11 cellular contexts compared by ENCODE assay signal in genomic region chr19:38697641-38698071, GRCh38. TPM values are rescaled to one million over a fixed set of nuclear protein-coding genes. Genes with fewer than 3 reads are reported as not detected.
A peak's percentile ranks its signal among the peaks of the same experiment; 100 is the strongest.
DNase-seq lines count a peak whose midpoint lies in the region; ATAC-seq and TF ChIP-seq lines count a peak whose summit lies in the region.
"Had no signal": no experiment of that assay in that cellular context is flagged by ENCODE, and none has a peak within 500 bp of the region (broad histone marks: within the 10 kb centered on the region; RNA-seq: fewer than 3 reads in every experiment).

No MANE protein-coding gene starts in this region.

- peak overlapping the region; percentile 97 for H3K27ac ChIP-seq in coronary artery
- H3K27ac ChIP-seq in mucosa of rectum (ENCODE audit: low read depth in 2 of 2, low read length in 2 of 2), result peak overlapping the region; percentile 16 to 41
- H3K27ac ChIP-seq in thoracic aorta, result peak overlapping the region; percentile 97 to 100

- H3K36me3 ChIP-seq in Loucy (ENCODE audit: insufficient read depth, low read length), result peaks cover 40% of the 10 kb centered on the region; the same call in 1 of the 2 replicates
- H3K36me3 ChIP-seq in mucosa of rectum (ENCODE audit: control insufficient read depth in 2 of 2, insufficient read depth in 2 of 2, low read length in 2 of 2), result peaks cover 38 to 52% of the 10 kb centered on the region in 2 donors
- peaks cover 21% of the 10 kb centered on the region for H3K36me3 ChIP-seq in thoracic aorta

- peaks cover 58% of the 10 kb centered on the region for H3K4me1 ChIP-seq in Loucy (ENCODE audit: insufficient read depth, low read length, poor library complexity, severe bottlenecking)
- H3K4me1 ChIP-seq in mucosa of rectum (ENCODE audit: control insufficient read depth in 2 of 2, insufficient read depth in 2 of 2, low read length in 2 of 2), result peaks cover 60 to 71% of the 10 kb centered on the region in 2 donors
- H3K4me1 ChIP-seq in thoracic aorta (ENCODE audit: control insufficient read depth in 1 of 2, low read depth in 2 of 2), result peaks cover 79 to 100% of the 10 kb centered on the region in 2 donors

- H3K27me3 ChIP-seq in Loucy (ENCODE audit: insufficient read depth, low read length, poor library complexity, severe bottlenecking), result no peaks in the 10 kb centered on the region
- H3K27me3 ChIP-seq in mucosa of rectum (ENCODE audit: control insufficient read depth in 2 of 2, insufficient read depth in 2 of 2, low read length in 2 of 2), result no peaks in the 10 kb centered on the region
- H3K27me3 ChIP-seq in thoracic aorta (replicated peaks; ENCODE audit: insufficient read depth), result no peaks in the 10 kb centered on the region

- H3K9ac ChIP-seq in Loucy (ENCODE audit: low read depth, low read length, poor library complexity, severe bottlenecking), result peak overlapping the region; percentile 42
- no peak overlapping the region for H3K9ac ChIP-seq in mucosa of rectum (ENCODE audit: low read depth in 1 of 2, low read length in 2 of 2)

- no peak overlapping the region for H2AFZ ChIP-seq in Loucy (ENCODE audit: low read length)

- TF ChIP-seq CTCF in Loucy (conservative IDR thresholded peaks at IDR 0.05; ENCODE audit: low read length), result no peak
- TF ChIP-seq CTCF in coronary artery (IDR thresholded peaks at IDR 0.05), result no peak
- no peak for TF ChIP-seq CTCF in thoracic aorta (IDR thresholded peaks at IDR 0.05)

- no peak overlapping the region for H3K4me3 ChIP-seq in Loucy (ENCODE audit: low read length, poor library complexity, severe bottlenecking)
- H3K4me3 ChIP-seq in coronary artery, result no peak overlapping the region
- no peak overlapping the region for H3K4me3 ChIP-seq in mucosa of rectum (ENCODE audit: low read length in 2 of 2)
- no peak overlapping the region for H3K4me3 ChIP-seq in thoracic aorta
- H3K4me3 ChIP-seq: lung had no signal

- H3K9me3 ChIP-seq in Loucy (ENCODE audit: insufficient read depth, low read depth, low read length) (no peaks in the 10 kb centered on the region), mucosa of rectum (ENCODE audit: control insufficient read depth in 2 of 2, low read length in 2 of 2) (no peaks in the 10 kb centered on the region), thoracic aorta (no peaks in the 10 kb centered on the region)

- ATAC-seq in thoracic aorta (ENCODE audit: insufficient number of reproducible peaks, low FRiP score, low read depth), result no peak
- ATAC-seq in GM18502 (IDR thresholded peaks at IDR 0.05; ENCODE audit: poor library complexity, unreplicated experiment), result no peak
- ATAC-seq in GM21576 (IDR thresholded peaks at IDR 0.05; ENCODE audit: unreplicated experiment), result no peak

- H3K4me2 ChIP-seq in Loucy (ENCODE audit: low read depth, low read length, poor library complexity, severe bottlenecking), result peak overlapping the region; percentile 19

- H3F3A ChIP-seq in Loucy (ENCODE audit: low read depth), result peaks cover 15% of the 10 kb centered on the region

- no peaks in the 10 kb centered on the region for H3K9me2 ChIP-seq in Loucy (replicated peaks; ENCODE audit: low read depth, low read length)

- H4K20me1 ChIP-seq in Loucy (ENCODE audit: insufficient read depth, low read length, poor library complexity, severe bottlenecking), result peaks cover 55% of the 10 kb centered on the region

- peaks cover 76% of the 10 kb centered on the region for H3K79me2 ChIP-seq in Loucy (ENCODE audit: insufficient read depth, low read length)

- DNase-seq in coronary artery (ENCODE audit: low spot score), result no peak
- no peak for DNase-seq in thoracic aorta (ENCODE audit: low spot score)
- DNase-seq in stimulated activated CD4-positive, alpha-beta T cell treated with anti-CD3 and anti-CD28 coated beads, Interleukin-15, amount 100 ng/mL, for 24 hours, result no peak
- DNase-seq in OCI-M2 (lab: John Stamatoyannopoulos, UW; ENCODE audit: unreplicated experiment), result no peak
- DNase-seq: activated T-cell treated with anti-CD3 and anti-CD28 coated beads, Interleukin-2, amount 50 U/mL, for 48 hours; foreskin melanocyte had no signal

RNA-seq across cellular contexts. Expression of gene CAPN12, which starts 46.6 kb away (rescaled TPM):
- 1 to 10 TPM in 1 of 2 donors, under 1 TPM in 1; 0.81 to 2.1 TPM for total RNA-seq in thoracic aorta

RNA-seq across cellular contexts. Expression of gene ACTN4, which starts 50.2 kb away (rescaled TPM):
- total RNA-seq in thoracic aorta, result 1,000 to 10,000 TPM in 1 of 2 donors, 100 to 1,000 TPM in 1; 668 to 1,387 TPM

Comparison
In these comparisons a context has a peak if more than half of its experiments do, and no peak if none do; other contexts are left out.
1. H3K27ac ChIP-seq: peak in every context shown above with its lines; median percentile 98 in thoracic aorta; 97 in coronary artery; 28 in mucosa of rectum.